Comparison of ENCODE assay signal across 8 cellular contexts in the genomic region with DNA sequence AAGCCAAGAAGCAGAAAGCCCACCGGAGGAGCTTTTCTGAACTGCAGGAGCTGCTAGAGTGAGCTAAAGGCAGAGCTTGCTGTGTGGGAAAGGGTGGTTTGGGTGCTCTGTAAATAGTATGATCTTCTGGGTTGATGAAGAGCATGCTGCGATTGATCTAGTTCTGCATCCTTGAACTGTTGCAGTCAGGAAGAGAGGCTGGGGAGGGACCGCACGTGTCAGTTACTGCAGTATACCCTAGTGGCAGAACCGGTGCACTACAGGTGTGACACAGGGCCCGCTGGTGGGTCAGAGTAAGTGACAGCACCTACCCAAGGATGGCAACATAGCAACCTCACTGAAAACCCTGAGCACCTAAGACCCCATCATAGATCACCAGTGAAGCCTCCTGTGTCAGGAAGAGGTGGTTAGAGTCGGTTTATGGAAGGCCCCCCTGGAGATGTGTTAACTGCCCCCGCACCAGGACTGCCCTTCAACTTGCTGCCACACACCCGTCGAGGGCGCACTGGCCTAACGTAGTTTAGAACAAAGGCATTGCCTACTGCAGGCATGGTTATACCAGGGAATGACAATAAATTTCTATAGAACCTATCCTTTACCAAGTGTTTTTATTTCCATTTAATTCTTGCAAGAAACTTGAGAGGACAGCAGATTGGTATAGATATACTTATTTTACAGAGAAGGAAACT.
A peak's percentile ranks its signal among the peaks of the same experiment; 100 is the strongest.
DNase-seq lines count a peak whose midpoint lies in the region; FAIRE-seq and TF ChIP-seq lines count a peak whose summit lies in the region.

No MANE protein-coding gene starts in this region.

- H3K4me3 Mint-ChIP-seq in osteocyte (ENCODE audit: unreplicated experiment): no peak overlapping the region

- TF ChIP-seq CTCF in AG10803 (conservative IDR thresholded peaks at IDR 0.05; ENCODE audit: low read length) (peak; percentile 17; the same call in 1 of the 2 replicates), endothelial cell of umbilical vein (IDR thresholded peaks at IDR 0.05; ENCODE audit: extremely low read depth in 1 of 2, insufficient read depth in 1 of 2, low read depth in 1 of 2, low read length in 2 of 2) (peak; percentile 54 to 61), osteocyte (IDR thresholded peaks at IDR 0.05) (no peak)

- H3K27me3 Mint-ChIP-seq in osteocyte (ENCODE audit: unreplicated experiment): peaks cover 3% of the 10 kb centered on the region

- H3K9me3 Mint-ChIP-seq in osteocyte (ENCODE audit: unreplicated experiment): peaks cover 2% of the 10 kb centered on the region

- no peak overlapping the region for H2AFZ ChIP-seq in endothelial cell of umbilical vein (ENCODE audit: low read depth, low read length)

- intact Hi-C loops in endothelial cell of umbilical vein (cut with micrococcal nuclease): no loop called here

- peaks cover 0 to 15% of the 10 kb centered on the region in 2 experiments for H3K27me3 ChIP-seq in endothelial cell of umbilical vein (ENCODE audit: control insufficient read depth in 2 of 2, insufficient read depth in 2 of 2, low read length in 2 of 2)

- TF ChIP-seq POLR2A in endothelial cell of umbilical vein (IDR thresholded peaks at IDR 0.05; ENCODE audit: low read depth, low read length): no peak

- no peak overlapping the region for H3K4me2 ChIP-seq in endothelial cell of umbilical vein (ENCODE audit: insufficient read depth, low read length)

- H3K9ac ChIP-seq in endothelial cell of umbilical vein (replicated peaks; ENCODE audit: extremely low read depth, insufficient read depth, low read length): no peak overlapping the region

- DNase-seq in AG10803 (ENCODE audit: low read depth) (no peak), GM19239 (ENCODE audit: insufficient read length, low spot score) (no peak), HT1080 (ENCODE audit: low read depth) (peak; percentile 13), endothelial cell of umbilical vein (ENCODE audit: low read depth, low spot score) (peak; percentile 10), GF-D8 (lab: John Stamatoyannopoulos, UW) (no peak), osteocyte (ENCODE audit: extremely low spot score, unreplicated experiment) (no peak)
- DNase-seq in activated CD4-positive, alpha-beta T cell treated with anti-CD3 and anti-CD28 coated beads for 24 hours (ENCODE audit: low read depth in 2 of 2): peak; percentile 39 to 63
- peak; percentile 12 to 39 for DNase-seq in stimulated activated CD4-positive, alpha-beta T cell treated with anti-CD3 and anti-CD28 coated beads, Interleukin-1b, Interleukin-23, amount 100 ng/mL, for 1 hour (ENCODE audit: low read depth in 2 of 2)

- H3K79me2 ChIP-seq in endothelial cell of umbilical vein (ENCODE audit: control insufficient read depth, insufficient read depth, low read length): no peaks in the 10 kb centered on the region

- H4K20me1 ChIP-seq in endothelial cell of umbilical vein (replicated peaks; ENCODE audit: control insufficient read depth, extremely low read depth, insufficient read depth, low read length): no peaks in the 10 kb centered on the region

- H3K4me3 ChIP-seq in AG10803 (ENCODE audit: low read length) (no peak overlapping the region), endothelial cell of umbilical vein (replicated peaks in 1 of 3; ENCODE audit: insufficient read depth in 1 of 3, low read depth in 1 of 3, low read length in 3 of 3) (no peak overlapping the region)

- CTCF ChIA-PET in endothelial cell of umbilical vein (lab: Charles Lee): interaction anchor here (0.8 to 3.1 kb wide), 10 partner anchors 8 to 192 kb away, joined by 3 to 10 read pairs (median 3); no protein-coding TSS in a partner anchor

- H3K27ac Mint-ChIP-seq in osteocyte (ENCODE audit: unreplicated experiment): no peak overlapping the region

- no peaks in the 10 kb centered on the region for H3K9me1 ChIP-seq in endothelial cell of umbilical vein (replicated peaks; ENCODE audit: control insufficient read depth, extremely low read depth, insufficient read depth, low read length)

- no peaks in the 10 kb centered on the region for H3K9me3 ChIP-seq in endothelial cell of umbilical vein (replicated peaks; ENCODE audit: control insufficient read depth, insufficient read depth, low read length)

- H3K4me1 ChIP-seq in endothelial cell of umbilical vein (ENCODE audit: control insufficient read depth, extremely low read depth, insufficient read depth, low read length): no peaks in the 10 kb centered on the region

- POLR2A ChIA-PET in endothelial cell of umbilical vein (lab: Charles Lee): no interaction called here

- FAIRE-seq in GM19239 (lab: Jason Lieb, UNC) (peak; percentile 26), endothelial cell of umbilical vein (lab: Jason Lieb, UNC) (peak; percentile 85)

- H3K36me3 Mint-ChIP-seq in osteocyte (ENCODE audit: unreplicated experiment): no peaks in the 10 kb centered on the region

- BruUV-seq in endothelial cell of umbilical vein (replicated peaks; lab: Mats Ljungman, UMichigan): no TSS peak

- H3K36me3 ChIP-seq in endothelial cell of umbilical vein (ENCODE audit: control insufficient read depth in 2 of 2, extremely low read depth in 1 of 2, insufficient read depth in 2 of 2, low read length in 2 of 2): no peaks in the 10 kb centered on the region

- no peaks in the 10 kb centered on the region for H3K4me1 Mint-ChIP-seq in osteocyte (ENCODE audit: unreplicated experiment)

- dilution Hi-C loops in endothelial cell of umbilical vein (cut with MboI; ENCODE audit: extremely low pct_ligation_motif_present, low sequenced_read_pairs): no loop called here

- H3K27ac ChIP-seq in endothelial cell of umbilical vein (ENCODE audit: insufficient read depth, low read depth, low read length): no peak overlapping the region

TF ChIP-seq in endothelial cell of umbilical vein, 7 proteins besides CTCF, POLR2A, EP300 and RAD21:
- no peak for TF ChIP-seq POLR2AphosphoS5 (IDR thresholded peaks at IDR 0.05; ENCODE audit: insufficient read depth, low read depth, low read length)
- TF ChIP-seq, protein P1, sequence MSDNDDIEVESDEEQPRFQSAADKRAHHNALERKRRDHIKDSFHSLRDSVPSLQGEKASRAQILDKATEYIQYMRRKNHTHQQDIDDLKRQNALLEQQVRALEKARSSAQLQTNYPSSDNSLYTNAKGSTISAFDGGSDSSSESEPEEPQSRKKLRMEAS (IDR thresholded peaks at IDR 0.05; ENCODE audit: insufficient read depth, insufficient read length): peak; percentile 27

Comparison
In these comparisons a context has a peak if more than half of its experiments do, and no peak if none do; other contexts are left out.
1. DNase-seq: peak in HT1080 (single experiment), activated CD4-positive, alpha-beta T cell treated with anti-CD3 and anti-CD28 coated beads for 24 hours (2 of 2), endothelial cell of umbilical vein (single experiment) and stimulated activated CD4-positive, alpha-beta T cell treated with anti-CD3 and anti-CD28 coated beads, Interleukin-1b, Interleukin-23, amount 100 ng/mL, for 1 hour (2 of 2); none in AG10803 (single experiment), GM19239 (single experiment), GF-D8 (single experiment) and osteocyte (single experiment).